In the genomic region with DNA sequence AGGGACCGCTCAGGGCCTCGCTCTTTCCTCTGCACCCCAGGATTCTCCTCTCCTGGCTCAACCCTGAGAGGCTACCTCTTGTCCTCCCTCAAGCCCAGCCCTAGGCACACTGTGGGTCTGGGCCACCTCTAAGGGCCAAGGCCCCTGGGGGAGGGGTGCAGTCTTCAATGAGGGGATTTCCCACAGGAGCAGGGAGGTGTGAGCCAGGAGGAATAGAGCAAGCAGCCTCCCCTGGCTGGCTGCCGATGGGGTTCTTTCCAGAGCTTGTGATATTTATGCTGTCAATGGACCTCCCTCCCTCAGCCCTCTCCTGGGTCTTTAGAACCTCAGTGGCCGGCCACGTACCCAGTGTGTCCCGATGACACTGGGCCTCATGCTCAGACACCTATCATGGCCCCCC, we compare ENCODE assay signal across 23 cellular contexts.
DNase-seq lines count a peak whose midpoint lies in the region; ATAC-seq, FAIRE-seq and TF ChIP-seq lines count a peak whose summit lies in the region.
"Had no signal": no experiment of that assay in that cellular context is flagged by ENCODE, and none has a peak within 500 bp of the region (broad histone marks: within the 10 kb centered on the region; RNA-seq: fewer than 3 reads in every experiment).

No MANE protein-coding gene starts in this region.

- no peak for TF ChIP-seq POLR2A in H1 (IDR thresholded peaks at IDR 0.05; ENCODE audit: control extremely low read depth in 1 of 2, low read depth in 2 of 2, low read length in 2 of 2)

- H3K79me1 ChIP-seq in H1 (ENCODE audit: low read depth, low read length): peaks cover 10% of the 10 kb centered on the region; the same call in 1 of the 2 replicates

- H3K23me2 ChIP-seq in H1 (ENCODE audit: low read depth, low read length): no peaks in the 10 kb centered on the region

- H3K36me3 ChIP-seq in H7 (replicated peaks; ENCODE audit: control insufficient read depth, insufficient read depth, low read length) (peaks cover 3% of the 10 kb centered on the region), H1 (ENCODE audit: control insufficient read depth in 2 of 4, insufficient read depth in 4 of 4, low read length in 3 of 4) (peaks cover 0 to 3% (median 0%) of the 10 kb centered on the region in 4 experiments; a peak in 4 of 8 replicates)

- no peak for ATAC-seq in stimulated activated naive B cell treated with anti-CD40 and anti-IgM and Interleukin-4, amounts not matched to agents 10 μg/mL and 1 μg/mL and 100 μg/mL, for 72 hours (replicated peaks)
- no peak for ATAC-seq in GM19324 (IDR thresholded peaks at IDR 0.05; ENCODE audit: low FRiP score, unreplicated experiment)
- ATAC-seq: HCT116 had no signal

- H2BK15ac ChIP-seq in H1 (ENCODE audit: low read length): no peak overlapping the region

- H3K27ac ChIP-seq in H1 (ENCODE audit: low read depth, low read length): no peak overlapping the region
- H3K27ac ChIP-seq: KMS-11, RWPE1 had no signal

- no peak overlapping the region for H3K56ac ChIP-seq in H1 (replicated peaks; ENCODE audit: insufficient read length, low read depth, low read length)

- no peak overlapping the region for H3K23ac ChIP-seq in H1 (ENCODE audit: insufficient read length)

- no peaks in the 10 kb centered on the region for H3K9me3 Mint-ChIP-seq in activated T-cell treated with anti-CD3 and anti-CD28 coated beads, Interleukin-2, amount 50 U/mL, for 24 hours
- no peaks in the 10 kb centered on the region for H3K9me3 Mint-ChIP-seq in stimulated activated naive B cell treated with anti-CD40 and anti-IgM and Interleukin-4, amounts not matched to agents 10 μg/mL and 1 μg/mL and 100 μg/mL, for 72 hours
- H3K9me3 Mint-ChIP-seq in activated CD4-positive, alpha-beta T cell treated with anti-CD3 and anti-CD28 coated beads, Interleukin-2, amount 10 ng/mL, durations not matched to agents 24 days and 14 days: no peaks in the 10 kb centered on the region
- H3K9me3 Mint-ChIP-seq: CD4-positive, alpha-beta T cell had no signal

- TF ChIP-seq EP300 in H1 (IDR thresholded peaks at IDR 0.05; ENCODE audit: borderline replicate concordance in 1 of 2, low read depth in 2 of 2, low read length in 2 of 2): no peak

- intact Hi-C loops in activated CD4-positive, alpha-beta T cell treated with anti-CD3 and anti-CD28 coated beads, Interleukin-2, amount 10 ng/mL, durations not matched to agents 24 days and 14 days (cut with micrococcal nuclease): no loop called here

- no peak overlapping the region for H2AFZ ChIP-seq in H1 (ENCODE audit: low read length)

- H3K27me3 ChIP-seq in H7 (ENCODE audit: control insufficient read depth, insufficient read depth, low read length) (no peaks in the 10 kb centered on the region), H1 (replicated peaks in 1 of 4; ENCODE audit: control insufficient read depth in 3 of 4, extremely low read depth in 1 of 4, insufficient read depth in 3 of 4, low read length in 3 of 4) (no peaks in the 10 kb centered on the region)

- no peak overlapping the region for H2BK12ac ChIP-seq in H1 (ENCODE audit: low read depth, low read length)

- POLR2A ChIA-PET in H1 (lab: Charles Lee; ENCODE audit: partially characterized antibody): no interaction called here

- H3K14ac ChIP-seq in H1 (ENCODE audit: insufficient read length): no peak overlapping the region

- 94% methylated on average over 4 of the region's 6 CpGs; no CpG with 5 or more reads in 1 of the 2 experiments for WGBS in H1 (ENCODE audit: extremely low coverage in 1 of 2, insufficient coverage in 1 of 2, insufficient read length in 1 of 2, insufficient replicate concordance in 2 of 2, low coverage in 1 of 2, low lambda C conversion rate in 2 of 2, missing lambda C conversion rate in 1 of 2), 2 experiments

- H3K4ac ChIP-seq in H1 (replicated peaks; ENCODE audit: insufficient read length, low read depth, low read length): no peak overlapping the region

- peaks cover 0 to 9% (median 6%) of the 10 kb centered on the region in 4 experiments; a peak in 6 of 7 replicates for H3K4me1 ChIP-seq in H1 (replicated peaks in 1 of 4; ENCODE audit: control insufficient read depth in 3 of 4, insufficient read depth in 4 of 4, low read length in 3 of 4)

- CTCF ChIA-PET in H1 (lab: Charles Lee; ENCODE audit: partially characterized antibody): interaction anchor here (0.6 to 2.0 kb wide), 6 partner anchors 9 to 40 kb away, joined by 3 to 6 read pairs (median 5); no protein-coding TSS in a partner anchor

- H3K9me3 ChIP-seq in H1 (ENCODE audit: insufficient read depth in 2 of 2, low read depth in 1 of 2, low read length in 1 of 2): no peaks in the 10 kb centered on the region

- H3K36me3 Mint-ChIP-seq in activated T-cell treated with anti-CD3 and anti-CD28 coated beads, Interleukin-2, amount 50 U/mL, for 24 hours (ENCODE audit: low read depth): peaks cover 44% of the 10 kb centered on the region
- peaks cover 27 to 37% of the 10 kb centered on the region in 2 donors for H3K36me3 Mint-ChIP-seq in stimulated activated naive B cell treated with anti-CD40 and anti-IgM and Interleukin-4, amounts not matched to agents 10 μg/mL and 1 μg/mL and 100 μg/mL, for 72 hours
- H3K36me3 Mint-ChIP-seq in activated CD4-positive, alpha-beta T cell treated with anti-CD3 and anti-CD28 coated beads, Interleukin-2, amount 10 ng/mL, durations not matched to agents 24 days and 14 days (ENCODE audit: low read depth): peaks cover 6% of the 10 kb centered on the region

- H2BK120ac ChIP-seq in H1 (replicated peaks; ENCODE audit: low read depth, low read length): no peak overlapping the region

- H3K27ac Mint-ChIP-seq in activated T-cell treated with anti-CD3 and anti-CD28 coated beads, Interleukin-2, amount 50 U/mL, for 24 hours: peak overlapping the region; percentile 63
- H3K27ac Mint-ChIP-seq in stimulated activated naive B cell treated with anti-CD40 and anti-IgM and Interleukin-4, amounts not matched to agents 10 μg/mL and 1 μg/mL and 100 μg/mL, for 72 hours: peak overlapping the region; percentile 51
- no peak overlapping the region for H3K27ac Mint-ChIP-seq in activated CD4-positive, alpha-beta T cell treated with anti-CD3 and anti-CD28 coated beads, Interleukin-2, amount 10 ng/mL, durations not matched to agents 24 days and 14 days

- H3K9ac ChIP-seq in H1 (replicated peaks in 1 of 4; ENCODE audit: extremely low read depth in 1 of 4, low read depth in 3 of 4, low read length in 3 of 4): no peak overlapping the region
- H3K9ac ChIP-seq: KMS-11 had no signal

- no peak for FAIRE-seq in H1 (lab: Jason Lieb, UNC)
- FAIRE-seq: D721Med had no signal

- DNase-seq in activated T-cell treated with anti-CD3 and anti-CD28 coated beads, Interleukin-2, amount 50 U/mL, for 24 hours: no peak
- no peak for DNase-seq in activated T-cell treated with anti-CD3 and anti-CD28 coated beads, Interleukin-2, amount 50 U/mL, for 48 hours
- peak; percentile 65 for DNase-seq in H7
- DNase-seq in H1 (ENCODE audit: low read depth in 1 of 2, low spot score in 2 of 2): no peak
- no peak for DNase-seq in stimulated activated naive B cell treated with anti-CD40 and anti-IgM and Interleukin-4, amounts not matched to agents 10 μg/mL and 1 μg/mL and 100 μg/mL, for 72 hours
- DNase-seq in activated CD4-positive, alpha-beta T cell treated with anti-CD3 and anti-CD28 coated beads, Interleukin-2, amount 10 ng/mL, durations not matched to agents 24 days and 14 days: no peak
- DNase-seq in GM13976 (ENCODE audit: low spot score): no peak
- DNase-seq: 8988T; ACHN; CD4-positive, alpha-beta T cell; DMS53; GOT3; IMR-90; MM.1S; NCI-H2029 treated with DMSO at 0.1 percent for 48 hours; NCI-H446 treated with DMSO at 0.1 percent for 48 hours; NCI-H526; SHP77 had no signal

- no peak overlapping the region for H3K4me2 ChIP-seq in H1 (ENCODE audit: insufficient read depth in 1 of 2, low read depth in 2 of 2, low read length in 2 of 2)
- H3K4me2 ChIP-seq: KMS-11 had no signal

- in situ Hi-C loops in GM13976 (cut with MboI; ENCODE audit: low sequenced_read_pairs, unreplicated experiment): no loop called here

- H3K79me2 ChIP-seq in H1 (ENCODE audit: control insufficient read depth in 1 of 2, insufficient read depth in 2 of 2, low read length in 2 of 2): no peaks in the 10 kb centered on the region

- H3K4me1 Mint-ChIP-seq in activated T-cell treated with anti-CD3 and anti-CD28 coated beads, Interleukin-2, amount 50 U/mL, for 24 hours (ENCODE audit: low read depth): peaks cover 2% of the 10 kb centered on the region
- H3K4me1 Mint-ChIP-seq in stimulated activated naive B cell treated with anti-CD40 and anti-IgM and Interleukin-4, amounts not matched to agents 10 μg/mL and 1 μg/mL and 100 μg/mL, for 72 hours: peaks cover 28 to 51% of the 10 kb centered on the region in 2 donors
- H3K4me1 Mint-ChIP-seq in activated CD4-positive, alpha-beta T cell treated with anti-CD3 and anti-CD28 coated beads, Interleukin-2, amount 10 ng/mL, durations not matched to agents 24 days and 14 days: no peaks in the 10 kb centered on the region

- H4K5ac ChIP-seq in H1 (ENCODE audit: insufficient read length, low read depth, low read length): no peak overlapping the region

- H3K18ac ChIP-seq in H1 (ENCODE audit: extremely low read depth, low read length): no peak overlapping the region

- no peak overlapping the region for H2BK5ac ChIP-seq in H1 (ENCODE audit: low read depth, low read length)

- no peak overlapping the region for H2AK5ac ChIP-seq in H1 (ENCODE audit: low read depth, low read length)

- no peak overlapping the region for H2BK20ac ChIP-seq in H1 (ENCODE audit: low read length)

- TF ChIP-seq RAD21 in H1 (IDR thresholded peaks at IDR 0.05 in 1 of 2, conservative IDR thresholded peaks at IDR 0.05 in 1 of 2; ENCODE audit: low read depth in 2 of 2, low read length in 2 of 2): no peak

- peak overlapping the region; percentile 57; the same call in 1 of the 2 replicates for H4K8ac ChIP-seq in H1 (ENCODE audit: extremely low read depth, insufficient read depth, low read length)

- H4K20me1 ChIP-seq in H1 (replicated peaks in 1 of 2; ENCODE audit: control insufficient read depth in 1 of 2, insufficient read depth in 2 of 2, low read length in 2 of 2): peaks cover 6 to 9% of the 10 kb centered on the region in 2 experiments

- no peak overlapping the region for H4K91ac ChIP-seq in H1 (replicated peaks; ENCODE audit: insufficient read length, low read length)

- TF ChIP-seq CTCF in H1 (IDR thresholded peaks at IDR 0.05; ENCODE audit: control extremely low read depth in 1 of 3, insufficient read depth in 1 of 3, low read depth in 1 of 3, low read length in 3 of 3): no peak
- TF ChIP-seq CTCF in GM13976 (IDR thresholded peaks at IDR 0.05; ENCODE audit: borderline replicate concordance, control extremely low read depth, extremely low read depth, insufficient read depth, missing control alignments): no peak

- no peaks in the 10 kb centered on the region for H3K27me3 Mint-ChIP-seq in activated T-cell treated with anti-CD3 and anti-CD28 coated beads, Interleukin-2, amount 50 U/mL, for 24 hours
- no peaks in the 10 kb centered on the region for H3K27me3 Mint-ChIP-seq in stimulated activated naive B cell treated with anti-CD40 and anti-IgM and Interleukin-4, amounts not matched to agents 10 μg/mL and 1 μg/mL and 100 μg/mL, for 72 hours
- H3K27me3 Mint-ChIP-seq in activated CD4-positive, alpha-beta T cell treated with anti-CD3 and anti-CD28 coated beads, Interleukin-2, amount 10 ng/mL, durations not matched to agents 24 days and 14 days: no peaks in the 10 kb centered on the region
- H3K27me3 Mint-ChIP-seq: CD4-positive, alpha-beta T cell had no signal

- H3K4me3 ChIP-seq in H7 (ENCODE audit: insufficient read depth, low read depth, low read length) (no peak overlapping the region), H1 (ENCODE audit: extremely low read depth in 1 of 4, insufficient read depth in 2 of 4, low read depth in 3 of 4, low read length in 4 of 4) (no peak overlapping the region)

- H3K4me3 Mint-ChIP-seq in activated T-cell treated with anti-CD3 and anti-CD28 coated beads, Interleukin-2, amount 50 U/mL, for 24 hours: no peak overlapping the region
- no peak overlapping the region for H3K4me3 Mint-ChIP-seq in stimulated activated naive B cell treated with anti-CD40 and anti-IgM and Interleukin-4, amounts not matched to agents 10 μg/mL and 1 μg/mL and 100 μg/mL, for 72 hours
- H3K4me3 Mint-ChIP-seq in activated CD4-positive, alpha-beta T cell treated with anti-CD3 and anti-CD28 coated beads, Interleukin-2, amount 10 ng/mL, durations not matched to agents 24 days and 14 days: no peak overlapping the region
- H3K4me3 Mint-ChIP-seq: CD4-positive, alpha-beta T cell had no signal
